Comparison of ENCODE assay signal across 9 cellular contexts in genomic region chr4:121370729-121371325, GRCh38. TPM values are rescaled to one million over a fixed set of nuclear protein-coding genes. Genes with fewer than 3 reads are reported as not detected.
DNase-seq lines count a peak whose midpoint lies in the region; ATAC-seq, FAIRE-seq and TF ChIP-seq lines count a peak whose summit lies in the region.
"Had no signal": no experiment of that assay in that cellular context is flagged by ENCODE, and none has a peak within 500 bp of the region (broad histone marks: within the 10 kb centered on the region; RNA-seq: fewer than 3 reads in every experiment).

No MANE protein-coding gene starts in this region.

- TF ChIP-seq CTCF in AG04449 (IDR thresholded peaks at IDR 0.05; ENCODE audit: insufficient read depth, low read length, missing control alignments): peak; percentile 39
- peak; percentile 45 for TF ChIP-seq CTCF in GM12872 (IDR thresholded peaks at IDR 0.05; ENCODE audit: insufficient read depth, low read depth, low read length)
- TF ChIP-seq CTCF in WERI-Rb-1 (IDR thresholded peaks at IDR 0.05; ENCODE audit: low read depth, low read length): peak; percentile 19; the same call in 1 of the 2 replicates
- peak; percentile 9 to 63 (median 40) for TF ChIP-seq CTCF in pancreas (IDR thresholded peaks at IDR 0.05)

- H3K27ac ChIP-seq in Karpas-422 (ENCODE audit: low read length) (no peak overlapping the region), WERI-Rb-1 (no peak overlapping the region), pancreas (no peak overlapping the region)

- no peaks in the 10 kb centered on the region for H3K27me3 ChIP-seq in Karpas-422 (ENCODE audit: low read length)
- no peaks in the 10 kb centered on the region for H3K27me3 ChIP-seq in WERI-Rb-1 (ENCODE audit: insufficient read depth, low read depth, severe bottlenecking)
- H3K27me3 ChIP-seq in pancreas: peaks cover 0 to 5% (median 0%) of the 10 kb centered on the region in 4 donors

- H3K4me1 ChIP-seq in Karpas-422 (ENCODE audit: low read length) (no peaks in the 10 kb centered on the region), pancreas (no peaks in the 10 kb centered on the region)

- WGBS in pancreas, 2 donors: 45 to 52% methylated on average over 1 of the region's 1 CpG

- CTCF ChIA-PET in AG04449 (lab: Yijun Ruan, JAX): interaction anchor here (0.6 to 7.6 kb wide), 25 partner anchors 8 to 1207 kb away, joined by 3 to 98 read pairs (median 4); partner anchors contain the start of gene QRFPR

- H2AFZ ChIP-seq in Karpas-422 (ENCODE audit: low read length): no peak overlapping the region

- no peaks in the 10 kb centered on the region for H3K79me2 ChIP-seq in Karpas-422 (ENCODE audit: low read length)

- peak in 3 of 4 donors; percentile 60 to 64 (median 62) for ATAC-seq in pancreas
- ATAC-seq in GM21447 (IDR thresholded peaks at IDR 0.05; ENCODE audit: unreplicated experiment): no peak

- H3K4me3 ChIP-seq in AG04449 (ENCODE audit: low read depth, low read length): no peak overlapping the region
- H3K4me3 ChIP-seq in Karpas-422 (ENCODE audit: low read length): no peak overlapping the region
- no peak overlapping the region for H3K4me3 ChIP-seq in WERI-Rb-1 (ENCODE audit: low read depth, low read length)
- no peak overlapping the region for H3K4me3 ChIP-seq in pancreas

- H3K4me2 ChIP-seq in Karpas-422 (ENCODE audit: low read depth, low read length, poor library complexity, severe bottlenecking): no peak overlapping the region

- H4K20me1 ChIP-seq in Karpas-422 (ENCODE audit: insufficient read depth, low read depth, low read length): no peaks in the 10 kb centered on the region

- no peaks in the 10 kb centered on the region for H3K9me3 ChIP-seq in Karpas-422 (ENCODE audit: low read length)
- H3K9me3 ChIP-seq in WERI-Rb-1 (ENCODE audit: severe bottlenecking): no peaks in the 10 kb centered on the region
- H3K9me3 ChIP-seq in pancreas: no peaks in the 10 kb centered on the region

- peak; percentile 92 for FAIRE-seq in pancreas (lab: Jason Lieb, UNC)

- POLR2A ChIA-PET in AG04449 (lab: Yijun Ruan, JAX): no interaction called here

- H3K9ac ChIP-seq in Karpas-422 (ENCODE audit: low read length): no peak overlapping the region

- DNase-seq in AG04449 (ENCODE audit: low read depth, low spot score) (no peak), Karpas-422 (peak; percentile 84), WERI-Rb-1 (peak; percentile 60), fibroblast of gingiva (ENCODE audit: low read depth) (peak; percentile 18), pancreas (peak in 1 of 6 donors; percentile 39), retina (no peak)

- no peaks in the 10 kb centered on the region for H3K36me3 ChIP-seq in Karpas-422 (ENCODE audit: insufficient read depth, low read length)
- no peaks in the 10 kb centered on the region for H3K36me3 ChIP-seq in WERI-Rb-1
- no peaks in the 10 kb centered on the region for H3K36me3 ChIP-seq in pancreas

- intact Hi-C loops in pancreas (cut with DNase I): no loop called here

- no peaks in the 10 kb centered on the region for H3K9me2 ChIP-seq in Karpas-422 (replicated peaks; ENCODE audit: insufficient read depth, low read length)

RNA-seq across cellular contexts. Expression of gene QRFPR, which starts 10.0 kb away (rescaled TPM):
- not detected in 2 replicates for total RNA-seq in Karpas-422 (2014; rRNA removed; shearing (Covaris generic); ENCODE audit: low replicate concordance)
- not detected for total RNA-seq in pancreas
- not detected for polyA plus RNA-seq in pancreas
- polyA plus RNA-seq: urinary bladder had no signal

Comparison
In these comparisons a context has a peak if more than half of its experiments do, and no peak if none do; other contexts are left out.
1. DNase-seq: peak in Karpas-422 (single experiment), WERI-Rb-1 (single experiment) and fibroblast of gingiva (single experiment); none in AG04449 (single experiment) and retina (single experiment).
2. Peak in every context shown above with its lines, with median percentiles within 50 percentile points of each other: CTCF ChIP-seq.